18 cellular contexts compared by ENCODE assay signal in the genomic region with DNA sequence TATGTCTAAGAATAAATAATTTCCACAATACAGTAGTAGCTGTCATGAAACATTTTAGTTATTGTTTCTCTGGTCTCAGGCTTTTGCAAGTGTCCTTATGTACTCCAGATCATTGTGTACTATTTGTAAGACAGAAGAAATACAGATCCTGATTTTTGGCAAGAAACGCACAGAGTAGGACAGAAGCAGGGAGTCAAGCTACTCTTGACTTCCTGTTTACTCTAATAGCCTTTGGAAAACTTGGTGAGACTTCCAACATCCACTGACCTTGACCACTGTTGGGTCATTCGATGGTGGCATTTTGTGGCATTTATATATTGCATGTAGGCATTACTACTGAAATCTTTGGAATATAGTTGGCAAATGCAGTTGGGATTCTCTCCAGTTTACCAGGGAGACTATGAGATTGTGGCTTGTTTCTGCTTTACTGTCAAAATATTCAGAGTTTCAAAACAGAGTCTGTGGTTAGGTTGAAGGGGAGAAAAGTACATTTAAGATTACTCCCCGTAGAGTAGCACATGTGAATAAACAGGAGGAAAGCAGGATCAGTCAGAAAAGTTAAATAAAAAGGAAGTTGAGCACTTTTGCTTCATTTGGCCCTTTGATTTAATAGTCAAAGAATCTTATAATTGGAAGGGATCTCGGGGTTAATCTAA.
"Had no signal": no experiment of that assay in that cellular context is flagged by ENCODE, and none has a peak within 500 bp of the region (broad histone marks: within the 10 kb centered on the region; RNA-seq: fewer than 3 reads in every experiment).

No MANE protein-coding gene starts in this region.

- H3K27ac ChIP-seq: brain microvascular endothelial cell, pancreas, skin epidermis, testis had no signal

- H3K27me3 Mint-ChIP-seq: activated CD4-positive, alpha-beta memory T cell treated with anti-CD3 and anti-CD28 coated beads for 36 hours; activated CD4-positive, alpha-beta T cell treated with anti-CD3 and anti-CD28 coated beads for 36 hours; activated CD8-positive, alpha-beta memory T cell treated with anti-CD3 and anti-CD28 coated beads, Interleukin-2, amount 10 ng/mL, durations not matched to agents 7 days and 5 days; activated naive CD4-positive, alpha-beta T cell treated with anti-CD3 and anti-CD28 coated beads, Interleukin-2, amount 10 ng/mL, durations not matched to agents 7 days and 5 days; naive thymus-derived CD8-positive, alpha-beta T cell; T-helper 17 cell had no signal

- H3K4me3 ChIP-seq: lung, mucosa of descending colon, pancreas, skin epidermis, testis had no signal

- H3K36me3 ChIP-seq: brain microvascular endothelial cell, pancreas had no signal

- DNase-seq: activated CD4-positive, alpha-beta memory T cell treated with anti-CD3 and anti-CD28 coated beads for 36 hours; activated CD4-positive, alpha-beta T cell treated with anti-CD3 and anti-CD28 coated beads for 36 hours; activated CD8-positive, alpha-beta memory T cell treated with anti-CD3 and anti-CD28 coated beads, Interleukin-2, amount 10 ng/mL, durations not matched to agents 7 days and 5 days; activated naive CD4-positive, alpha-beta T cell treated with anti-CD3 and anti-CD28 coated beads, Interleukin-2, amount 10 ng/mL, durations not matched to agents 7 days and 5 days; activated T-cell treated with anti-CD3 and anti-CD28 coated beads, Interleukin-2, amount 50 U/mL, for 1 hour; brain microvascular endothelial cell; hypothalamus; mucosa of descending colon; naive thymus-derived CD8-positive, alpha-beta T cell; pancreas; stimulated activated CD4-positive, alpha-beta T cell treated with anti-CD3 and anti-CD28 coated beads, Interleukin-4, amount 100 ng/mL, for 4 hours; stimulated activated CD8-positive, alpha-beta memory T cell treated with anti-CD3 and anti-CD28 coated beads, Interleukin-4, amount 100 ng/mL, for 48 hours; stimulated activated naive CD8-positive, alpha-beta T cell treated with anti-CD3 and anti-CD28 coated beads, Interleukin-15, Interleukin-2, amounts not matched to agents 100 U/mL and 50 U/mL, for 24 hours; T-helper 17 cell; testis had no signal

- H3K4me1 ChIP-seq: pancreas had no signal

- H3K9me3 ChIP-seq: mucosa of descending colon, pancreas, testis had no signal

- FAIRE-seq: endometrium, pancreas had no signal

- H3K4me3 Mint-ChIP-seq: activated CD4-positive, alpha-beta memory T cell treated with anti-CD3 and anti-CD28 coated beads for 36 hours; activated CD4-positive, alpha-beta T cell treated with anti-CD3 and anti-CD28 coated beads for 36 hours; activated CD8-positive, alpha-beta memory T cell treated with anti-CD3 and anti-CD28 coated beads, Interleukin-2, amount 10 ng/mL, durations not matched to agents 7 days and 5 days; activated naive CD4-positive, alpha-beta T cell treated with anti-CD3 and anti-CD28 coated beads, Interleukin-2, amount 10 ng/mL, durations not matched to agents 7 days and 5 days; naive thymus-derived CD8-positive, alpha-beta T cell; T-helper 17 cell had no signal

- ATAC-seq: activated CD4-positive, alpha-beta T cell treated with anti-CD3 and anti-CD28 coated beads for 36 hours; activated CD8-positive, alpha-beta memory T cell treated with anti-CD3 and anti-CD28 coated beads, Interleukin-2, amount 10 ng/mL, durations not matched to agents 7 days and 5 days; mucosa of descending colon; naive thymus-derived CD8-positive, alpha-beta T cell; stimulated activated naive CD8-positive, alpha-beta T cell treated with anti-CD3 and anti-CD28 coated beads, Interleukin-15, Interleukin-2, amounts not matched to agents 100 U/mL and 50 U/mL, for 24 hours; T-helper 17 cell had no signal

- H3K36me3 Mint-ChIP-seq: activated CD4-positive, alpha-beta memory T cell treated with anti-CD3 and anti-CD28 coated beads for 36 hours; activated CD8-positive, alpha-beta memory T cell treated with anti-CD3 and anti-CD28 coated beads, Interleukin-2, amount 10 ng/mL, durations not matched to agents 7 days and 5 days; activated naive CD4-positive, alpha-beta T cell treated with anti-CD3 and anti-CD28 coated beads, Interleukin-2, amount 10 ng/mL, durations not matched to agents 7 days and 5 days; naive thymus-derived CD8-positive, alpha-beta T cell had no signal

- H3K4me1 Mint-ChIP-seq: activated CD4-positive, alpha-beta T cell treated with anti-CD3 and anti-CD28 coated beads for 36 hours; activated CD8-positive, alpha-beta memory T cell treated with anti-CD3 and anti-CD28 coated beads, Interleukin-2, amount 10 ng/mL, durations not matched to agents 7 days and 5 days; activated naive CD4-positive, alpha-beta T cell treated with anti-CD3 and anti-CD28 coated beads, Interleukin-2, amount 10 ng/mL, durations not matched to agents 7 days and 5 days; naive thymus-derived CD8-positive, alpha-beta T cell; T-helper 17 cell had no signal

- H3K27me3 ChIP-seq: brain microvascular endothelial cell, pancreas, testis had no signal

- H3K27ac Mint-ChIP-seq: activated CD4-positive, alpha-beta memory T cell treated with anti-CD3 and anti-CD28 coated beads for 36 hours; activated CD4-positive, alpha-beta T cell treated with anti-CD3 and anti-CD28 coated beads for 36 hours; activated CD8-positive, alpha-beta memory T cell treated with anti-CD3 and anti-CD28 coated beads, Interleukin-2, amount 10 ng/mL, durations not matched to agents 7 days and 5 days; activated naive CD4-positive, alpha-beta T cell treated with anti-CD3 and anti-CD28 coated beads, Interleukin-2, amount 10 ng/mL, durations not matched to agents 7 days and 5 days; naive thymus-derived CD8-positive, alpha-beta T cell; T-helper 17 cell had no signal
